In the genomic region with DNA sequence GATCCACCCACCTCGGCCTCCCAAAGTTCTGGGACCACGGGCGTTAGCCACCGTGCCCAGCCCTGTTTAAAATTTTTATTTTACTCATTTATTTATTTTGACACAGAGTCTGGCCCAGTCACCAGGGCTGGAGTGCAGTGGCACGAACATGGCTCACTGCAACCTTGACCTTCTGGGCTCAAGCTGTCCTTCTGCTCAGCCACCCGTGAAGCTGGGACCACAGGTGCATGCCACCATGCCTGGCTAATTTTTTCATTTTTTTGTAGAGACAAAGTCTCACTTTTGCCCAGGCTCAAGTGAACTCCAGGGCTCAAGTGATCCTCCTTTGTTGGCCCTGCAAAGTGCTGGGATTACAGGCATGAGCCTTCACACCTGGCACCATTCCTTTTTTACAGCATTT, we compare ENCODE assay signal across 29 cellular contexts. TPM values are rescaled to one million over a fixed set of nuclear protein-coding genes. Genes with fewer than 3 reads are reported as not detected.
DNase-seq lines count a peak whose midpoint lies in the region; ATAC-seq and TF ChIP-seq lines count a peak whose summit lies in the region.
"Had no signal": no experiment of that assay in that cellular context is flagged by ENCODE, and none has a peak within 500 bp of the region (broad histone marks: within the 10 kb centered on the region; RNA-seq: fewer than 3 reads in every experiment).

No MANE protein-coding gene starts in this region.

- no peak overlapping the region for H4K91ac ChIP-seq in trophoblast cell (ENCODE audit: low read depth, low read length)

- no peaks in the 10 kb centered on the region for H3K9me3 Mint-ChIP-seq in chondrocyte (ENCODE audit: low read depth)
- no peaks in the 10 kb centered on the region for H3K9me3 Mint-ChIP-seq in CD8-positive, alpha-beta memory T cell
- H3K9me3 Mint-ChIP-seq: activated CD4-positive, alpha-beta memory T cell treated with anti-CD3 and anti-CD28 coated beads, Interleukin-2, amount 10 ng/mL, durations not matched to agents 7 days and 5 days; activated T-helper 1 cell treated with anti-CD3 and anti-CD28 coated beads, Interleukin-12 subunit alpha, Interleukin-12 subunit beta, Interleukin-2, Interleukin-4 antibody, amounts not matched to agents 30 ng/mL and 10 ng/mL and 1 ng/mL, durations not matched to agents 14 hours and 24 hours and 36 hours; central memory CD8-positive, alpha-beta T cell; dendritic cell treated with granulocyte-macrophage colony-stimulating factor and Interleukin-4, amounts not matched to agents 40 ng/mL and 50 ng/mL, for 4 days; endodermal cell had no signal

- no CpG with 5 or more reads among the region's 6 CpGs for WGBS in trophoblast cell (ENCODE audit: extremely low coverage, insufficient coverage, insufficient read length)

- H2BK5ac ChIP-seq in trophoblast cell (ENCODE audit: low read depth, low read length, poor library complexity), result no peak overlapping the region

- in situ Hi-C loops in Caki2 (cut with HindIII; ENCODE audit: low pct_unique_long_range_greater_than_20kb, low sequenced_read_pairs), result no loop called here

- no peaks in the 10 kb centered on the region for H3K27me3 Mint-ChIP-seq in chondrocyte (ENCODE audit: low read depth)
- H3K27me3 Mint-ChIP-seq in CD8-positive, alpha-beta memory T cell, result peaks cover 8 to 20% of the 10 kb centered on the region in 2 donors
- H3K27me3 Mint-ChIP-seq: activated CD4-positive, alpha-beta memory T cell treated with anti-CD3 and anti-CD28 coated beads, Interleukin-2, amount 10 ng/mL, durations not matched to agents 7 days and 5 days; central memory CD8-positive, alpha-beta T cell; dendritic cell treated with granulocyte-macrophage colony-stimulating factor and Interleukin-4, amounts not matched to agents 40 ng/mL and 50 ng/mL, for 4 days had no signal

- no peak overlapping the region for H3K4me3 ChIP-seq in CD8-positive, alpha-beta memory T cell (ENCODE audit: low read length)
- H3K4me3 ChIP-seq in trophoblast cell (ENCODE audit: low read depth, low read length), result no peak overlapping the region
- H3K4me3 ChIP-seq: A549, smooth muscle cell had no signal

- CTCF ChIA-PET in CD8-positive, alpha-beta memory T cell (lab: Charles Lee), result no interaction called here

- H3K27me3 ChIP-seq in CD8-positive, alpha-beta memory T cell (ENCODE audit: insufficient read depth, low read length, poor library complexity, severe bottlenecking), result peaks cover under 1% of the 10 kb centered on the region
- no peaks in the 10 kb centered on the region for H3K27me3 ChIP-seq in trophoblast cell (ENCODE audit: insufficient read depth, low read length)

- H3K18ac ChIP-seq in trophoblast cell (ENCODE audit: low read length), result no peak overlapping the region

- H3K4ac ChIP-seq in trophoblast cell (ENCODE audit: low read depth, low read length), result no peak overlapping the region

- H3K9ac ChIP-seq in trophoblast cell (ENCODE audit: low read length), result no peak overlapping the region

- H2BK120ac ChIP-seq in trophoblast cell (ENCODE audit: insufficient read depth, low read length, poor library complexity), result no peak overlapping the region

- peaks cover 66% of the 10 kb centered on the region for H3K4me1 Mint-ChIP-seq in chondrocyte (ENCODE audit: low read depth)
- no peaks in the 10 kb centered on the region for H3K4me1 Mint-ChIP-seq in CD8-positive, alpha-beta memory T cell
- H3K4me1 Mint-ChIP-seq: activated CD4-positive, alpha-beta memory T cell treated with anti-CD3 and anti-CD28 coated beads, Interleukin-2, amount 10 ng/mL, durations not matched to agents 7 days and 5 days; CD4-positive, CD25-positive, alpha-beta regulatory T cell; central memory CD8-positive, alpha-beta T cell; IgD-negative memory B cell had no signal

- H3K14ac ChIP-seq in trophoblast cell (ENCODE audit: low read length), result no peak overlapping the region

- no peak overlapping the region for H3K4me2 ChIP-seq in trophoblast cell (ENCODE audit: low read length)
- H3K4me2 ChIP-seq: smooth muscle cell had no signal

- H3K27ac ChIP-seq in CD8-positive, alpha-beta memory T cell (ENCODE audit: low read depth, low read length), result no peak overlapping the region
- H3K27ac ChIP-seq in trophoblast cell (ENCODE audit: low read depth, low read length), result no peak overlapping the region
- H3K27ac ChIP-seq: A549 had no signal

- no peak overlapping the region for H2AK5ac ChIP-seq in trophoblast cell (ENCODE audit: low read length)

- peak overlapping the region; percentile 12 for H3K27ac Mint-ChIP-seq in chondrocyte (ENCODE audit: unreplicated experiment)
- H3K27ac Mint-ChIP-seq in CD8-positive, alpha-beta memory T cell, result no peak overlapping the region
- H3K27ac Mint-ChIP-seq: activated CD4-positive, alpha-beta memory T cell treated with anti-CD3 and anti-CD28 coated beads, Interleukin-2, amount 10 ng/mL, durations not matched to agents 7 days and 5 days; activated T-helper 1 cell treated with anti-CD3 and anti-CD28 coated beads, Interleukin-12 subunit alpha, Interleukin-12 subunit beta, Interleukin-2, Interleukin-4 antibody, amounts not matched to agents 30 ng/mL and 10 ng/mL and 1 ng/mL, durations not matched to agents 14 hours and 24 hours and 36 hours; CD4-positive, CD25-positive, alpha-beta regulatory T cell; dendritic cell treated with granulocyte-macrophage colony-stimulating factor and Interleukin-4, amounts not matched to agents 40 ng/mL and 50 ng/mL, for 4 days; endodermal cell; IgD-negative memory B cell had no signal

- H3K4me1 ChIP-seq in CD8-positive, alpha-beta memory T cell (ENCODE audit: insufficient read depth, low read length), result no peaks in the 10 kb centered on the region
- peaks cover 12% of the 10 kb centered on the region in 2 experiments for H3K4me1 ChIP-seq in trophoblast cell (ENCODE audit: control insufficient read depth in 1 of 2, insufficient read depth in 2 of 2, low read length in 2 of 2)

- no peak overlapping the region for H3K4me3 Mint-ChIP-seq in chondrocyte (ENCODE audit: unreplicated experiment)
- no peak overlapping the region for H3K4me3 Mint-ChIP-seq in CD8-positive, alpha-beta memory T cell
- H3K4me3 Mint-ChIP-seq: activated CD4-positive, alpha-beta memory T cell treated with anti-CD3 and anti-CD28 coated beads, Interleukin-2, amount 10 ng/mL, durations not matched to agents 7 days and 5 days; activated T-helper 1 cell treated with anti-CD3 and anti-CD28 coated beads, Interleukin-12 subunit alpha, Interleukin-12 subunit beta, Interleukin-2, Interleukin-4 antibody, amounts not matched to agents 30 ng/mL and 10 ng/mL and 1 ng/mL, durations not matched to agents 14 hours and 24 hours and 36 hours; CD4-positive, CD25-positive, alpha-beta regulatory T cell; central memory CD8-positive, alpha-beta T cell; dendritic cell treated with granulocyte-macrophage colony-stimulating factor and Interleukin-4, amounts not matched to agents 40 ng/mL and 50 ng/mL, for 4 days; endodermal cell; IgD-negative memory B cell had no signal

- peaks cover 8% of the 10 kb centered on the region for H3K36me3 Mint-ChIP-seq in chondrocyte (ENCODE audit: low read depth)
- no peaks in the 10 kb centered on the region for H3K36me3 Mint-ChIP-seq in CD8-positive, alpha-beta memory T cell
- H3K36me3 Mint-ChIP-seq: CD4-positive, CD25-positive, alpha-beta regulatory T cell had no signal

- H3K79me1 ChIP-seq in trophoblast cell (ENCODE audit: low read length), result peaks cover 5% of the 10 kb centered on the region

- H3K79me2 ChIP-seq in trophoblast cell (ENCODE audit: control insufficient read depth, insufficient read depth, low read length, poor library complexity), result no peaks in the 10 kb centered on the region

- H2AFZ ChIP-seq in trophoblast cell (ENCODE audit: insufficient read depth, low read length, poor library complexity), result no peak overlapping the region

- no peaks in the 10 kb centered on the region for H3K36me3 ChIP-seq in CD8-positive, alpha-beta memory T cell (ENCODE audit: insufficient read depth, low read length)
- peaks cover 0 to 2% of the 10 kb centered on the region in 2 experiments for H3K36me3 ChIP-seq in trophoblast cell (ENCODE audit: control insufficient read depth in 1 of 2, insufficient read depth in 2 of 2, low read length in 2 of 2)

- H2BK12ac ChIP-seq in trophoblast cell (ENCODE audit: low read length), result no peak overlapping the region

- H4K8ac ChIP-seq in trophoblast cell (ENCODE audit: low read depth, low read length), result no peak overlapping the region

- TF ChIP-seq CTCF in chondrocyte (IDR thresholded peaks at IDR 0.05), result no peak

- ATAC-seq in GM18861 (IDR thresholded peaks at IDR 0.05; ENCODE audit: unreplicated experiment) (peak; percentile 76), HG03432 (IDR thresholded peaks at IDR 0.05; ENCODE audit: unreplicated experiment) (peak; percentile 82), HG03175 (IDR thresholded peaks at IDR 0.05; ENCODE audit: unreplicated experiment) (no peak)
- ATAC-seq: A549 had no signal

- no peak overlapping the region for H3K23ac ChIP-seq in trophoblast cell (ENCODE audit: low read length)

- POLR2A ChIA-PET in CD8-positive, alpha-beta memory T cell (lab: Charles Lee), result no interaction called here

- DNase-seq in Caki2 (ENCODE audit: low read depth), result peak; percentile 22
- no peak for DNase-seq in chondrocyte (ENCODE audit: low spot score)
- no peak for DNase-seq in NCI-H69 (lab: John Stamatoyannopoulos, UW)
- no peak for DNase-seq in CD8-positive, alpha-beta memory T cell
- no peak for DNase-seq in trophoblast cell
- DNase-seq: activated CD4-positive, alpha-beta memory T cell treated with anti-CD3 and anti-CD28 coated beads, Interleukin-2, amount 10 ng/mL, durations not matched to agents 7 days and 5 days; activated CD4-positive, alpha-beta T cell treated with anti-CD3 and anti-CD28 coated beads for 1 hour; activated CD8-positive, alpha-beta memory T cell treated with anti-CD3 and anti-CD28 coated beads, Interleukin-2, amount 50 U/mL, for 4 hours; activated naive CD4-positive, alpha-beta T cell treated with Interleukin-2 at 50 U/mL for 16 hours; AML-193; CD4-positive, CD25-positive, alpha-beta regulatory T cell; endodermal cell; GOT3; NCI-H1092 treated with DMSO at 0.1 percent for 48 hours; NCI-H1694 treated with DMSO at 0.1 percent for 48 hours; NCI-H2171 treated with DMSO at 0.1 percent for 48 hours; NCI-H510A treated with DMSO at 0.1 percent for 48 hours; NK-92 treated with Interleukin-12 subunit alpha and Interleukin-12 subunit beta, amount 100 ng/mL, for 24 hours; SHP77; stimulated activated naive CD4-positive, alpha-beta T cell had no signal

- H4K12ac ChIP-seq in trophoblast cell (ENCODE audit: low read depth, low read length), result no peak overlapping the region

- no peaks in the 10 kb centered on the region for H3K9me3 ChIP-seq in CD8-positive, alpha-beta memory T cell (ENCODE audit: low read length)
- no peaks in the 10 kb centered on the region for H3K9me3 ChIP-seq in trophoblast cell (ENCODE audit: insufficient read depth, low read depth, low read length)
- H3K9me3 ChIP-seq: A549 had no signal

RNA-seq across cellular contexts. Expression of a gene that starts 27.5 kb away (rescaled TPM):
- 9.5 and 11.4 TPM in 2 replicates for total RNA-seq in Caki2 (2014; rRNA removed; shearing (Covaris generic); ENCODE audit: low replicate concordance)
- 16.7 to 24.7 TPM (median 18.9 TPM) in 3 replicates for total RNA-seq in chondrocyte
- total RNA-seq in CD8-positive, alpha-beta memory T cell, result 1 to 10 TPM; 5.1 to 5.6 TPM
- polyA plus RNA-seq in CD8-positive, alpha-beta memory T cell, result 1.0 TPM
- 14.7 TPM in 2 replicates for polyA plus RNA-seq in trophoblast cell (2013)
